In genomic region chr2:177763532-177764265, GRCh38 we compare ENCODE assay signal across 8 cellular contexts.
DNase-seq lines count a peak whose midpoint lies in the region; ATAC-seq and TF ChIP-seq lines count a peak whose summit lies in the region.

No MANE protein-coding gene starts in this region.

- peaks cover 21% of the 10 kb centered on the region for H3K27me3 Mint-ChIP-seq in activated B cell treated with CpG ODN at 0.5 μM for 24 hours
- H3K27me3 Mint-ChIP-seq in central memory CD8-positive, alpha-beta T cell: peaks cover 49% of the 10 kb centered on the region

- no peaks in the 10 kb centered on the region for H3K9me3 Mint-ChIP-seq in activated B cell treated with CpG ODN at 0.5 μM for 24 hours
- H3K9me3 Mint-ChIP-seq in central memory CD8-positive, alpha-beta T cell: no peaks in the 10 kb centered on the region

- H3K27ac Mint-ChIP-seq in activated B cell treated with CpG ODN at 0.5 μM for 24 hours: no peak overlapping the region
- no peak overlapping the region for H3K27ac Mint-ChIP-seq in central memory CD8-positive, alpha-beta T cell (ENCODE audit: low read depth)

- no peak overlapping the region for H3K4me3 ChIP-seq in AG10803 (ENCODE audit: low read length)

- POLR2A ChIA-PET in activated B cell treated with CpG ODN at 0.5 μM for 24 hours (lab: Charles Lee): no interaction called here

- peak overlapping the region; percentile 64 for H3K4me3 Mint-ChIP-seq in activated B cell treated with CpG ODN at 0.5 μM for 24 hours
- H3K4me3 Mint-ChIP-seq in central memory CD8-positive, alpha-beta T cell: no peak overlapping the region

- peaks cover 10% of the 10 kb centered on the region for H3K4me1 Mint-ChIP-seq in activated B cell treated with CpG ODN at 0.5 μM for 24 hours
- H3K4me1 Mint-ChIP-seq in central memory CD8-positive, alpha-beta T cell: peaks cover 5% of the 10 kb centered on the region

- TF ChIP-seq CTCF in AG10803 (conservative IDR thresholded peaks at IDR 0.05; ENCODE audit: low read length) (peak; percentile 76), activated B cell treated with CpG ODN at 0.5 μM for 24 hours (IDR thresholded peaks at IDR 0.05) (peak; percentile 58)

- DNase-seq in AG10803 (ENCODE audit: low read depth) (peak; percentile 64), NCI-H2171 (lab: John Stamatoyannopoulos, UW) (peak; percentile 78), activated B cell treated with CpG ODN at 0.5 μM for 24 hours (peak; percentile 54), left colon (peak; percentile 61 to 81)
- DNase-seq in central memory CD8-positive, alpha-beta T cell (ENCODE audit: low spot score in 2 of 2): peak; percentile 54 to 68
- peak; percentile 60 to 65 for DNase-seq in stimulated activated CD4-positive, alpha-beta T cell treated with anti-CD3 and anti-CD28 coated beads, Interleukin-4, amount 100 ng/mL, for 4 hours

- CTCF ChIA-PET in activated B cell treated with CpG ODN at 0.5 μM for 24 hours (lab: Charles Lee): interaction anchor here (0.8 to 6.0 kb wide), 8 partner anchors 10 to 599 kb away, joined by 3 to 48 read pairs (median 10); no protein-coding TSS in a partner anchor

- H3K36me3 Mint-ChIP-seq in activated B cell treated with CpG ODN at 0.5 μM for 24 hours (ENCODE audit: low read depth): no peaks in the 10 kb centered on the region
- no peaks in the 10 kb centered on the region for H3K36me3 Mint-ChIP-seq in central memory CD8-positive, alpha-beta T cell (ENCODE audit: insufficient read depth)

- intact Hi-C loops in activated B cell treated with CpG ODN at 0.5 μM for 24 hours (cut with micrococcal nuclease): loop anchor here (1.0 to 5.0 kb wide), 6 partner anchors 127 to 1635 kb away; partner anchors contain the start of gene HOXD8
- intact Hi-C loops in left colon (cut with DNase I, micrococcal nuclease): no loop called here

- ATAC-seq in GM18870 (IDR thresholded peaks at IDR 0.05; ENCODE audit: unreplicated experiment) (peak; percentile 90), HG03095 (IDR thresholded peaks at IDR 0.05; ENCODE audit: unreplicated experiment) (peak; percentile 97), activated B cell treated with CpG ODN at 0.5 μM for 24 hours (ENCODE audit: low read depth) (peak; percentile 94), left colon (peak; percentile 94)
- ATAC-seq in central memory CD8-positive, alpha-beta T cell (replicated peaks; ENCODE audit: extremely low read depth, poor library complexity, severe bottlenecking): peak; percentile 91
